ENCODE assay signal across 15 cellular contexts in genomic region chr4:173801361-173801760, GRCh38.
"Had no signal": no experiment of that assay in that cellular context is flagged by ENCODE, and none has a peak within 500 bp of the region (broad histone marks: within the 10 kb centered on the region; RNA-seq: fewer than 3 reads in every experiment).

No MANE protein-coding gene starts in this region.

- H2AFZ ChIP-seq: hepatocyte had no signal

- ATAC-seq: naive thymus-derived CD4-positive, alpha-beta T cell; upper lobe of right lung had no signal

- H3K4me2 ChIP-seq: hepatocyte had no signal

- H3K9me3 ChIP-seq: suprapubic skin, thyroid gland, upper lobe of right lung had no signal

- H3K4me1 ChIP-seq: thyroid gland, upper lobe of right lung had no signal

- H3K4me3 ChIP-seq: coronary artery, hepatocyte, suprapubic skin, thyroid gland, upper lobe of right lung had no signal

- H3K27ac ChIP-seq: coronary artery, hepatocyte, suprapubic skin, thyroid gland, upper lobe of right lung had no signal

- H3K36me3 ChIP-seq: suprapubic skin, thyroid gland, upper lobe of right lung had no signal

- H3K27me3 ChIP-seq: hepatocyte, suprapubic skin, thyroid gland, upper lobe of right lung had no signal

- DNase-seq: effector CD4-positive, alpha-beta T cell; foreskin melanocyte; head of caudate nucleus; kidney glomerular epithelial cell; naive thymus-derived CD4-positive, alpha-beta T cell; nephron progenitor cell; posterior cingulate gyrus; small intestine; stimulated activated CD4-positive, alpha-beta T cell treated with anti-CD3 and anti-CD28 coated beads, Interleukin-2, amount 100 ng/mL, for 48 hours; stimulated activated naive CD4-positive, alpha-beta T cell treated with Interleukin-2 at 50 U/mL for 16 hours; thyroid gland; upper lobe of right lung had no signal
